ENCODE assay signal across 1 cellular context in genomic region chr17:18224053-18224427, GRCh38.
TF ChIP-seq lines count a peak whose summit lies in the region.

No MANE protein-coding gene starts in this region.

TF ChIP-seq in K562, 482 proteins besides CTCF, POLR2A, EP300 and RAD21:
- TF ChIP-seq RBM17 (IDR thresholded peaks at IDR 0.05; ENCODE audit: borderline replicate concordance, low read depth, low read length) (no peak), SIRT6 (IDR thresholded peaks at IDR 0.05; ENCODE audit: low read depth, low read length) (no peak), NR2C2 (CRISPR knock-in tag; IDR thresholded peaks at IDR 0.05) (no peak), NR2C2 (tag; IDR thresholded peaks at IDR 0.05) (no peak), NR2C1 (IDR thresholded peaks at IDR 0.05) (no peak), NR2C1 (tag; IDR thresholded peaks at IDR 0.05) (no peak), SMARCA5 (IDR thresholded peaks at IDR 0.05) (no peak), ZNF764 (CRISPR knock-in tag; IDR thresholded peaks at IDR 0.05; ENCODE audit: low read depth) (no peak), TCF7 (IDR thresholded peaks at IDR 0.05; ENCODE audit: borderline replicate concordance) (no peak), JUN (IDR thresholded peaks at IDR 0.05; ENCODE audit: borderline replicate concordance, low read depth, low read length) (no peak), JUN (CRISPR knock-in tag; IDR thresholded peaks at IDR 0.05; ENCODE audit: borderline replicate concordance) (no peak), MCM5 (IDR thresholded peaks at IDR 0.05; ENCODE audit: low read depth) (no peak), MAFG (tag; conservative IDR thresholded peaks at IDR 0.05) (no peak), IRF2 (CRISPR knock-in tag; IDR thresholded peaks at IDR 0.05) (no peak)
